In the genomic region with DNA sequence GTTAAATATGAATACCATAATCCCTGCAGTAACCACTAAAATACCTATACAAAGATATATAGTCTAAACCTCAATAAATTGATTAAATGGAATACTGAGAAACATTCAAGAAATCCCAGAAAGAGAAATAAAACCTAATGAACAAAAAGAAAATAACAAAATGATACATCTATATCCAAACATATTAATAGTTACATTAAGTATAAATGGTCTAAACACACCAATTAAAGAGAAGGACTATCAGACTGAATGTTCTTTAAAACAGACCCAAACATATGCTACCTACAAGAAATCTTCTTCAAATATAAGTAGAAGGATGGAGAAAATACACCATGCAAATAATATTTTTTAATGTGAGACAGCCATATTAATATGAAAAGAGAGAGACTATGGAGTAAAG, we compare ENCODE assay signal across 18 cellular contexts. TPM values are rescaled to one million over a fixed set of nuclear protein-coding genes. Genes with fewer than 3 reads are reported as not detected.
DNase-seq lines count a peak whose midpoint lies in the region; FAIRE-seq and TF ChIP-seq lines count a peak whose summit lies in the region.
"Had no signal": no experiment of that assay in that cellular context is flagged by ENCODE, and none has a peak within 500 bp of the region (broad histone marks: within the 10 kb centered on the region; RNA-seq: fewer than 3 reads in every experiment).

No MANE protein-coding gene starts in this region.

- peaks cover 67% of the 10 kb centered on the region for H3K36me3 Mint-ChIP-seq in endodermal cell (ENCODE audit: low read depth)
- H3K36me3 Mint-ChIP-seq: CD14-positive monocyte; CD4-positive, alpha-beta memory T cell had no signal

- peaks cover 21% of the 10 kb centered on the region for H3K9me3 ChIP-seq in endodermal cell (ENCODE audit: control insufficient read depth, low read length)

- H3K4me1 Mint-ChIP-seq in endodermal cell = peaks cover 16% of the 10 kb centered on the region
- H3K4me1 Mint-ChIP-seq: CD14-positive monocyte had no signal

- peaks cover 34% of the 10 kb centered on the region for H3K9me3 Mint-ChIP-seq in endodermal cell

- no peak overlapping the region for H3K27ac ChIP-seq in endodermal cell (ENCODE audit: low read depth, low read length)
- H3K27ac ChIP-seq: BLaER1, HL-60 had no signal

- TF ChIP-seq CTCF in endodermal cell (conservative IDR thresholded peaks at IDR 0.05) = no peak

- no peak overlapping the region for H3K9ac ChIP-seq in endodermal cell (ENCODE audit: extremely low read depth, low read length, poor library complexity, severe bottlenecking)
- H3K9ac ChIP-seq: BLaER1 had no signal

- peak overlapping the region; percentile 53 for H3K4me3 ChIP-seq in endodermal cell (ENCODE audit: low read length)
- H3K4me3 ChIP-seq: BLaER1 had no signal

- FAIRE-seq in G401.6 (lab: Jason Lieb, UNC) (peak; percentile 15), islet of Langerhans (lab: Jason Lieb, UNC) (peak; percentile 76)
- FAIRE-seq: GM12891, GM19239, H1 had no signal

- no peaks in the 10 kb centered on the region for H3K27me3 Mint-ChIP-seq in endodermal cell (ENCODE audit: insufficient read depth)
- H3K27me3 Mint-ChIP-seq: CD4-positive, alpha-beta memory T cell had no signal

- no peak for DNase-seq in endodermal cell
- DNase-seq in glomerular visceral epithelial cell (ENCODE audit: extremely low spot score) = no peak
- no peak for DNase-seq in EL
- DNase-seq in islet precursor cell = no peak
- DNase-seq: AML-193; CD4-positive, alpha-beta memory T cell; DMS153; DMS79; H9 had no signal

- H3K27me3 ChIP-seq in endodermal cell (ENCODE audit: control insufficient read depth, insufficient read depth, low read length, poor library complexity, severe bottlenecking) = no peaks in the 10 kb centered on the region
- H3K27me3 ChIP-seq: BLaER1 had no signal

- no peak overlapping the region for H3K27ac Mint-ChIP-seq in endodermal cell
- H3K27ac Mint-ChIP-seq: CD14-positive monocyte, H9 had no signal

- H3K4me3 Mint-ChIP-seq in endodermal cell = no peak overlapping the region
- H3K4me3 Mint-ChIP-seq: CD14-positive monocyte; CD4-positive, alpha-beta memory T cell; H9 had no signal

- H3K4me1 ChIP-seq in endodermal cell (ENCODE audit: control insufficient read depth, insufficient read depth, low read length) = no peaks in the 10 kb centered on the region
- H3K4me1 ChIP-seq: BLaER1 had no signal

- peaks cover 51% of the 10 kb centered on the region for H3K36me3 ChIP-seq in endodermal cell (ENCODE audit: control insufficient read depth, insufficient read depth, low read length)

RNA-seq across cellular contexts. Expression of gene NINL, which starts 22.0 kb away (rescaled TPM):
- total RNA-seq in endodermal cell = 100 to 1,000 TPM in 1 of 2 donors, 10 to 100 TPM in 1; 78.5 to 101 TPM
- 48.7 TPM for polyA plus RNA-seq in endodermal cell (2013, experiment 1 of 2)
- 43.3 TPM for polyA plus RNA-seq in endodermal cell (2013, experiment 2 of 2)
- total RNA-seq: HT1080 had no signal
